11 cellular contexts compared by ENCODE assay signal in the genomic region with DNA sequence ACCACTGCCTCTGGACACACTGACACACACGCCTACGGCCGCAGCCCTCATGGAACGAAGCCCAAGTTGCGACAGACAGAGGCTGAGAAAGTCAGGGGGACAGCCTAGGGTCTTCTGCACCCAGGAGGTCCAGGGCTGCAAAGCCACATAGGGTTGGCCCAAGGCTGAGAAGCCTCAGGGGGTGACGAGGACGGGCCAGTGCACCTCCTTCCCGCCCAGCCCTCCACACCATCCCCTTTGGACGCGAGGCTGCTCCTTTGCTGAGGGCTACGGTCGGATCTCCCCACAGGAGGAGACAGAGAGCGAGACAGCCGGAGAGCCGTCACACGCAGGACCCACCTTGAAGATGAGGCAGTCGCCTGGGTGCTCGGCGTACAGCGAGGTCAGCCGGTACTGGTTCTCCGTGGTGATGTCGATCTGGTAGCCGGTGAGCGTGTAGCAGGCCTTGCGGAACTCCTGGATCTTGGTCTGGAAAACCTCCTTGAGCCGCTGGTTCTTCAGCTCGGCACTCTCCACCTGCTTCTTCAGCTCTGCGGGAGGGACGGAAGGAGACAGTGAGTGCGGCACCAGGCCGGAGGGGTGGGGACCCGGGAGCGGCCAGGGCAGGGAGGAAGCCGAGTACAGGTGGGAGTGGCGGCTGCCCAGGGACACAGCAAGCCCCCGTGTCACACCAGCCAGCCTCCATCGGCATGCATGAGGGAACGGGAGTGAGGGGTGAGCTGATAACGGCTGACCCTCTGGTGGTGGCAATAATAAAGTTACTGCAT.
"Had no signal": no experiment of that assay in that cellular context is flagged by ENCODE, and none has a peak within 500 bp of the region (broad histone marks: within the 10 kb centered on the region; RNA-seq: fewer than 3 reads in every experiment).

No MANE protein-coding gene starts in this region.

- H3K36me3 ChIP-seq: breast epithelium, vagina had no signal

- FAIRE-seq: endometrium had no signal

- H2AFZ ChIP-seq: parathyroid adenoma had no signal

- H3K27ac ChIP-seq: ascending aorta, parathyroid adenoma, tibial artery had no signal

- H3K4me1 ChIP-seq: ascending aorta, breast epithelium, parathyroid adenoma, tibial artery had no signal

- H3K79me2 ChIP-seq: parathyroid adenoma had no signal

- ATAC-seq: stimulated activated memory B cell treated with anti-CD40 and anti-IgM and Interleukin-4, amounts not matched to agents 10 μg/mL and 1 μg/mL and 100 μg/mL, for 72 hours had no signal

- H3K4me3 Mint-ChIP-seq: immature natural killer cell; stimulated activated memory B cell treated with anti-CD40 and anti-IgM and Interleukin-4, amounts not matched to agents 10 μg/mL and 1 μg/mL and 100 μg/mL, for 72 hours had no signal

- H3K27me3 ChIP-seq: ascending aorta, breast epithelium, tibial artery, vagina had no signal

- DNase-seq: activated CD4-positive, CD25-positive, alpha-beta regulatory T cell treated with anti-CD3 and anti-CD28 coated beads, Interleukin-2, amount 50 U/mL, for 72 hours; activated naive CD4-positive, alpha-beta T cell treated with Interleukin-2 at 50 U/mL for 16 hours; activated T-cell treated with anti-CD3 and anti-CD28 coated beads for 4 hours; immature natural killer cell; tibial artery had no signal

- H3K27ac Mint-ChIP-seq: stimulated activated memory B cell treated with anti-CD40 and anti-IgM and Interleukin-4, amounts not matched to agents 10 μg/mL and 1 μg/mL and 100 μg/mL, for 72 hours had no signal

- H3K4me3 ChIP-seq: ascending aorta, breast epithelium, tibial artery, vagina had no signal

- H3K27me3 Mint-ChIP-seq: stimulated activated memory B cell treated with anti-CD40 and anti-IgM and Interleukin-4, amounts not matched to agents 10 μg/mL and 1 μg/mL and 100 μg/mL, for 72 hours had no signal

- H3K9me3 Mint-ChIP-seq: immature natural killer cell; stimulated activated memory B cell treated with anti-CD40 and anti-IgM and Interleukin-4, amounts not matched to agents 10 μg/mL and 1 μg/mL and 100 μg/mL, for 72 hours had no signal

- H3K9ac ChIP-seq: parathyroid adenoma had no signal

- H3K9me3 ChIP-seq: ascending aorta, breast epithelium, tibial artery, vagina had no signal
